13 cellular contexts compared by ENCODE assay signal in genomic region chr13:86020350-86021002, GRCh38.
A peak's percentile ranks its signal among the peaks of the same experiment; 100 is the strongest.
DNase-seq lines count a peak whose midpoint lies in the region; ATAC-seq and TF ChIP-seq lines count a peak whose summit lies in the region.
"Had no signal": no experiment of that assay in that cellular context is flagged by ENCODE, and none has a peak within 500 bp of the region (broad histone marks: within the 10 kb centered on the region; RNA-seq: fewer than 3 reads in every experiment).

No MANE protein-coding gene starts in this region.

- no peaks in the 10 kb centered on the region for H3K79me1 ChIP-seq in IMR-90 (ENCODE audit: low read depth in 1 of 2, low read length in 2 of 2)

- no peak overlapping the region for H3K14ac ChIP-seq in IMR-90 (replicated peaks; ENCODE audit: low read depth, low read length)

- no peak overlapping the region for H3K18ac ChIP-seq in IMR-90 (ENCODE audit: low read depth, low read length)

- H3K36me3 ChIP-seq in ACC112 (ENCODE audit: insufficient read depth, low read length) (no peaks in the 10 kb centered on the region), IMR-90 (ENCODE audit: control insufficient read depth, insufficient read depth, low read length) (no peaks in the 10 kb centered on the region), SK-N-SH (replicated peaks in 1 of 2; ENCODE audit: control insufficient read depth in 1 of 2, insufficient read depth in 2 of 2, low read length in 1 of 2) (no peaks in the 10 kb centered on the region), Caco-2 (ENCODE audit: control insufficient read depth, insufficient read depth, low read length) (no peaks in the 10 kb centered on the region)

- no peak overlapping the region for H2AK9ac ChIP-seq in IMR-90 (replicated peaks; ENCODE audit: low read depth, low read length, poor library complexity)

- H2AK5ac ChIP-seq in IMR-90 (ENCODE audit: low read depth, low read length), result no peak overlapping the region

- H2BK120ac ChIP-seq in IMR-90 (ENCODE audit: low read depth, low read length), result no peak overlapping the region

- H3K4me1 ChIP-seq in ACC112 (ENCODE audit: control insufficient read depth, insufficient read depth, low read length, unreplicated experiment) (no peaks in the 10 kb centered on the region), IMR-90 (ENCODE audit: control insufficient read depth, insufficient read depth, low read length) (no peaks in the 10 kb centered on the region), SK-N-SH (ENCODE audit: control insufficient read depth in 1 of 2, insufficient read depth in 2 of 2, low read depth in 1 of 2, low read length in 1 of 2) (peaks cover 0 to 3% of the 10 kb centered on the region in 2 experiments; a peak in 1 of 4 replicates), Caco-2 (no peaks in the 10 kb centered on the region)

- H2BK5ac ChIP-seq in IMR-90 (ENCODE audit: low read depth, low read length, poor library complexity, severe bottlenecking), result no peak overlapping the region

- H3K4me1 Mint-ChIP-seq in activated T-helper 17 cell treated with anti-CD3 and anti-CD28 coated beads, Interleukin-2, amount 50 U/mL, for 72 hours, result no peaks in the 10 kb centered on the region
- no peaks in the 10 kb centered on the region for H3K4me1 Mint-ChIP-seq in Caco-2 (ENCODE audit: low read depth, unreplicated experiment)
- H3K4me1 Mint-ChIP-seq: naive thymus-derived CD8-positive, alpha-beta T cell had no signal

- no peak overlapping the region for H4K91ac ChIP-seq in IMR-90 (ENCODE audit: insufficient read depth, low read depth, low read length)

- no peak overlapping the region for H3K4ac ChIP-seq in IMR-90 (ENCODE audit: low read depth, low read length)

- no peak for TF ChIP-seq EP300 in SK-N-SH (IDR thresholded peaks at IDR 0.05; ENCODE audit: borderline replicate concordance in 1 of 2, low read depth in 1 of 2, low read length in 1 of 2)

- H4K8ac ChIP-seq in IMR-90 (ENCODE audit: low read depth in 2 of 2, low read length in 2 of 2), result no peak overlapping the region

- no peaks in the 10 kb centered on the region for H3K36me3 Mint-ChIP-seq in activated T-helper 17 cell treated with anti-CD3 and anti-CD28 coated beads, Interleukin-2, amount 50 U/mL, for 72 hours (ENCODE audit: low read depth)
- no peaks in the 10 kb centered on the region for H3K36me3 Mint-ChIP-seq in Caco-2 (ENCODE audit: insufficient read depth, unreplicated experiment)

- in situ Hi-C loops in IMR-90 (cut with MboI; ENCODE audit: low sequenced_read_pairs), result no loop called here

- no peaks in the 10 kb centered on the region for H3K9me1 ChIP-seq in IMR-90 (ENCODE audit: insufficient read depth, low read length)

- H3K4me3 ChIP-seq in ACC112 (ENCODE audit: low read depth, low read length), result 0 out of 2 replicates have a peak overlapping the region, but pooled peaks have one; percentile 40
- no peak overlapping the region for H3K4me3 ChIP-seq in IMR-90 (ENCODE audit: insufficient read depth, low read depth, low read length)
- H3K4me3 ChIP-seq in SK-N-SH (ENCODE audit: low read depth in 2 of 2, low read length in 1 of 2), result no peak overlapping the region
- no peak overlapping the region for H3K4me3 ChIP-seq in Caco-2 (ENCODE audit: low read depth, low read length)

- peak overlapping the region; percentile 60 for H2AFZ ChIP-seq in ACC112 (ENCODE audit: low read length, unreplicated experiment)
- no peak overlapping the region for H2AFZ ChIP-seq in IMR-90 (replicated peaks; ENCODE audit: low read length, poor library complexity)
- H2AFZ ChIP-seq in SK-N-SH (ENCODE audit: low read depth), result no peak overlapping the region

- TF ChIP-seq RAD21 in IMR-90 (IDR thresholded peaks at IDR 0.05; ENCODE audit: low read length), result no peak
- TF ChIP-seq RAD21 in SK-N-SH (IDR thresholded peaks at IDR 0.05; ENCODE audit: low read length), result no peak

- H3K9me3 ChIP-seq in IMR-90 (ENCODE audit: control insufficient read depth, insufficient read depth, low read length) (no peaks in the 10 kb centered on the region), SK-N-SH (no peaks in the 10 kb centered on the region), Caco-2 (no peaks in the 10 kb centered on the region)

- no peak overlapping the region for H3K27ac Mint-ChIP-seq in activated T-helper 17 cell treated with anti-CD3 and anti-CD28 coated beads, Interleukin-2, amount 50 U/mL, for 72 hours
- H3K27ac Mint-ChIP-seq in Caco-2 (ENCODE audit: unreplicated experiment), result no peak overlapping the region
- H3K27ac Mint-ChIP-seq: naive thymus-derived CD8-positive, alpha-beta T cell had no signal

- no peak for ATAC-seq in IMR-90 (ENCODE audit: low read depth)
- ATAC-seq in activated T-helper 17 cell treated with anti-CD3 and anti-CD28 coated beads, Interleukin-2, amount 50 U/mL, for 72 hours (replicated peaks), result no peak
- no peak for ATAC-seq in GM21423 (IDR thresholded peaks at IDR 0.05; ENCODE audit: unreplicated experiment)
- no peak for ATAC-seq in GM18870 (IDR thresholded peaks at IDR 0.05; ENCODE audit: unreplicated experiment)
- ATAC-seq: naive thymus-derived CD8-positive, alpha-beta T cell had no signal

- no TSS peak for BruUV-seq in IMR-90 (replicated peaks; lab: Mats Ljungman, UMichigan)
- no TSS peak for BruUV-seq in Caco-2 (replicated peaks; lab: Mats Ljungman, UMichigan)

- H3K27me3 ChIP-seq in ACC112 (ENCODE audit: insufficient read depth, low read length) (no peaks in the 10 kb centered on the region), IMR-90 (ENCODE audit: control insufficient read depth, insufficient read depth, low read length) (no peaks in the 10 kb centered on the region), SK-N-SH (ENCODE audit: insufficient read depth) (no peaks in the 10 kb centered on the region), Caco-2 (replicated peaks; ENCODE audit: control insufficient read depth, insufficient read depth, low read length) (no peaks in the 10 kb centered on the region)

- H3K4me3 Mint-ChIP-seq in activated T-helper 17 cell treated with anti-CD3 and anti-CD28 coated beads, Interleukin-2, amount 50 U/mL, for 72 hours, result no peak overlapping the region
- no peak overlapping the region for H3K4me3 Mint-ChIP-seq in Caco-2 (ENCODE audit: unreplicated experiment)
- H3K4me3 Mint-ChIP-seq: naive thymus-derived CD8-positive, alpha-beta T cell had no signal

- dilution Hi-C loops in IMR-90 (cut with HindIII; ENCODE audit: low sequenced_read_pairs, unreplicated experiment), result no loop called here

- H3F3A ChIP-seq in SK-N-SH (replicated peaks; ENCODE audit: insufficient read depth), result no peaks in the 10 kb centered on the region

- H3K23ac ChIP-seq in IMR-90 (ENCODE audit: low read depth, low read length), result no peak overlapping the region

- no peak overlapping the region for H3K56ac ChIP-seq in IMR-90 (ENCODE audit: extremely low read depth, insufficient read depth, low read length)

- no peak overlapping the region for H2BK15ac ChIP-seq in IMR-90 (ENCODE audit: low read depth, low read length)

- no peak overlapping the region for H3K9ac ChIP-seq in IMR-90 (ENCODE audit: low read depth, low read length)
- no peak overlapping the region for H3K9ac ChIP-seq in SK-N-SH

- H3K27ac ChIP-seq in ACC112 (ENCODE audit: low read depth, low read length) (no peak overlapping the region), IMR-90 (ENCODE audit: insufficient read depth, low read length) (no peak overlapping the region), SK-N-SH (ENCODE audit: low read depth in 2 of 2, low read length in 1 of 2) (no peak overlapping the region; a peak in 1 of 4 replicates)
- H3K27ac ChIP-seq: C4-2B had no signal

- no peak for TF ChIP-seq CTCF in IMR-90 (conservative IDR thresholded peaks at IDR 0.05; ENCODE audit: low read depth, low read length)
- no peak for TF ChIP-seq CTCF in SK-N-SH (IDR thresholded peaks at IDR 0.05)
- no peak for TF ChIP-seq CTCF in Caco-2 (IDR thresholded peaks at IDR 0.05; ENCODE audit: insufficient read depth in 1 of 2, low read depth in 1 of 2, low read length in 1 of 2, severe bottlenecking in 1 of 2, unreplicated experiment in 1 of 2)

- WGBS in IMR-90 (ENCODE audit: extremely low coverage in 2 of 2, insufficient read length in 1 of 2), 2 experiments, result 10% methylated on average over 2 of the region's 3 CpGs; no CpG with 5 or more reads in 1 of the 2 experiments
- WGBS in SK-N-SH (ENCODE audit: low lambda C conversion rate), result 0% methylated on average over 3 of the region's 3 CpGs

- POLR2A ChIA-PET in IMR-90 (lab: Charles Lee; ENCODE audit: unreplicated experiment) (no interaction called here), SK-N-SH (lab: Yijun Ruan, JAX) (no interaction called here), Caco-2 (lab: Charles Lee) (no interaction called here)

- TF ChIP-seq POLR2A in IMR-90 (IDR thresholded peaks at IDR 0.05; ENCODE audit: low read depth, low read length), result no peak

- H4K5ac ChIP-seq in IMR-90 (ENCODE audit: low read depth, low read length), result no peak overlapping the region

- DNase-seq in IMR-90 (peak; percentile 41), SK-N-SH (peak; percentile 2), foreskin melanocyte (peak; percentile 94), Caco-2 (no peak)
- DNase-seq: naive thymus-derived CD8-positive, alpha-beta T cell; NCI-H526; stimulated activated CD4-positive, alpha-beta T cell treated with anti-CD3 and anti-CD28 coated beads, Interleukin-2, amount 100 ng/mL, for 48 hours; T-helper 9 cell had no signal

- no peaks in the 10 kb centered on the region for H3K79me2 ChIP-seq in ACC112 (ENCODE audit: control insufficient read depth, insufficient read depth, low read length, unreplicated experiment)
- H3K79me2 ChIP-seq in SK-N-SH (ENCODE audit: insufficient read depth), result no peaks in the 10 kb centered on the region

- H3K9me2 ChIP-seq in SK-N-SH, result no peaks in the 10 kb centered on the region

- CTCF ChIA-PET in IMR-90 (lab: Yijun Ruan, JAX) (no interaction called here), SK-N-SH (lab: Yijun Ruan, JAX) (no interaction called here), Caco-2 (lab: Charles Lee) (no interaction called here)

- intact Hi-C loops in IMR-90 (cut with micrococcal nuclease), result no loop called here
- intact Hi-C loops in Caco-2 (cut with micrococcal nuclease; ENCODE audit: unreplicated experiment), result no loop called here

- no peak overlapping the region for H3K4me2 ChIP-seq in IMR-90 (ENCODE audit: low read depth, low read length)
- no peak overlapping the region; the same call in 1 of the 2 replicates for H3K4me2 ChIP-seq in SK-N-SH

- no peaks in the 10 kb centered on the region for H4K20me1 ChIP-seq in IMR-90 (ENCODE audit: insufficient read depth, low read length)
- no peaks in the 10 kb centered on the region for H4K20me1 ChIP-seq in SK-N-SH (ENCODE audit: insufficient read depth)

- no peaks in the 10 kb centered on the region for H3K27me3 Mint-ChIP-seq in activated T-helper 17 cell treated with anti-CD3 and anti-CD28 coated beads, Interleukin-2, amount 50 U/mL, for 72 hours
- H3K27me3 Mint-ChIP-seq in Caco-2 (ENCODE audit: insufficient read depth, unreplicated experiment), result no peaks in the 10 kb centered on the region
- H3K27me3 Mint-ChIP-seq: naive thymus-derived CD8-positive, alpha-beta T cell had no signal

- peaks cover 3% of the 10 kb centered on the region for H3K9me3 Mint-ChIP-seq in activated T-helper 17 cell treated with anti-CD3 and anti-CD28 coated beads, Interleukin-2, amount 50 U/mL, for 72 hours
- no peaks in the 10 kb centered on the region for H3K9me3 Mint-ChIP-seq in Caco-2 (ENCODE audit: unreplicated experiment)

- H2BK20ac ChIP-seq in IMR-90 (ENCODE audit: low read depth, low read length), result no peak overlapping the region

TF ChIP-seq in IMR-90, 13 proteins besides CTCF, POLR2A, EP300 and RAD21 (continues in another document):
- no peak for TF ChIP-seq CEBPB (IDR thresholded peaks at IDR 0.05; ENCODE audit: low read depth, low read length)

TF ChIP-seq in SK-N-SH, 30 proteins besides CTCF, POLR2A, EP300 and RAD21 (continues in another document):
- TF ChIP-seq ELF1 (IDR thresholded peaks at IDR 0.05), result no peak

Comparison
In these comparisons a context has a peak if more than half of its experiments do, and no peak if none do; other contexts are left out.
1. DNase-seq: peak in IMR-90 (single experiment), SK-N-SH (single experiment) and foreskin melanocyte (single experiment); none in Caco-2 (0 of 2).